8 cellular contexts compared by ENCODE assay signal in genomic region chr12:106113042-106113441, GRCh38. TPM values are rescaled to one million over a fixed set of nuclear protein-coding genes. Genes with fewer than 3 reads are reported as not detected.
DNase-seq lines count a peak whose midpoint lies in the region; ATAC-seq and TF ChIP-seq lines count a peak whose summit lies in the region.

No MANE protein-coding gene starts in this region.

- no peak for TF ChIP-seq CTCF in foreskin keratinocyte (conservative IDR thresholded peaks at IDR 0.05)

- ATAC-seq in foreskin keratinocyte: peak; percentile 3
- ATAC-seq in HG03521 (IDR thresholded peaks at IDR 0.05; ENCODE audit: unreplicated experiment): no peak
- no peak for ATAC-seq in HG03025 (IDR thresholded peaks at IDR 0.05; ENCODE audit: low FRiP score, unreplicated experiment)

- peak overlapping the region; percentile 68 for H3K27ac ChIP-seq in SJSA1
- H3K27ac ChIP-seq in foreskin keratinocyte: peak overlapping the region; percentile 65

- H3K4me1 Mint-ChIP-seq in stimulated activated naive CD8-positive, alpha-beta T cell treated with anti-CD3 and anti-CD28 coated beads, Interleukin-15, Interleukin-2, amounts not matched to agents 100 ng/mL and 50 ng/mL, for 24 hours (ENCODE audit: low read depth): peaks cover 9% of the 10 kb centered on the region

- peaks cover 10% of the 10 kb centered on the region for H3K27me3 Mint-ChIP-seq in stimulated activated naive CD8-positive, alpha-beta T cell treated with anti-CD3 and anti-CD28 coated beads, Interleukin-15, Interleukin-2, amounts not matched to agents 100 ng/mL and 50 ng/mL, for 24 hours

- DNase-seq in SKM-1 treated with dmso at 0.1 percent for 144 hours (lab: John Stamatoyannopoulos, UW; ENCODE audit: unreplicated experiment) (peak; percentile 39), SKM-1 (lab: John Stamatoyannopoulos, UW; ENCODE audit: unreplicated experiment) (no peak), SJSA1 (ENCODE audit: low read depth in 1 of 2, low spot score in 2 of 2) (peak; percentile 75 to 76), foreskin keratinocyte (peak in 1 of 2 donors; percentile 47), NCI-H510A treated with DMSO at 0.1 percent for 48 hours (lab: John Stamatoyannopoulos, UW) (no peak)

- H3K9me3 ChIP-seq in SJSA1 (replicated peaks): no peaks in the 10 kb centered on the region

- H3K27ac Mint-ChIP-seq in stimulated activated naive CD8-positive, alpha-beta T cell treated with anti-CD3 and anti-CD28 coated beads, Interleukin-15, Interleukin-2, amounts not matched to agents 100 ng/mL and 50 ng/mL, for 24 hours: peak overlapping the region; percentile 24

- H3K27me3 ChIP-seq in SJSA1 (replicated peaks) (no peaks in the 10 kb centered on the region), foreskin keratinocyte (no peaks in the 10 kb centered on the region)

- no peak overlapping the region for H3K4me3 ChIP-seq in SJSA1

- peaks cover 46% of the 10 kb centered on the region for H3K4me1 ChIP-seq in SJSA1 (replicated peaks)
- H3K4me1 ChIP-seq in foreskin keratinocyte: peaks cover 57% of the 10 kb centered on the region

- H3K9me3 Mint-ChIP-seq in stimulated activated naive CD8-positive, alpha-beta T cell treated with anti-CD3 and anti-CD28 coated beads, Interleukin-15, Interleukin-2, amounts not matched to agents 100 ng/mL and 50 ng/mL, for 24 hours: no peaks in the 10 kb centered on the region

- H3K36me3 ChIP-seq in SJSA1: 0 out of 2 replicates have a peak, but pooled peaks cover 3% of the 10 kb centered on the region

- no peak overlapping the region for H3K4me3 Mint-ChIP-seq in stimulated activated naive CD8-positive, alpha-beta T cell treated with anti-CD3 and anti-CD28 coated beads, Interleukin-15, Interleukin-2, amounts not matched to agents 100 ng/mL and 50 ng/mL, for 24 hours

- H3K36me3 Mint-ChIP-seq in stimulated activated naive CD8-positive, alpha-beta T cell treated with anti-CD3 and anti-CD28 coated beads, Interleukin-15, Interleukin-2, amounts not matched to agents 100 ng/mL and 50 ng/mL, for 24 hours (ENCODE audit: low read depth): no peaks in the 10 kb centered on the region

RNA-seq across cellular contexts. Expression of gene NUAK1, which starts 25.7 kb away (rescaled TPM):
- total RNA-seq in SJSA1 (2014; rRNA removed; shearing (Covaris generic)): 48.9 and 60.6 TPM in 2 replicates
- total RNA-seq in foreskin keratinocyte: 21.6 and 55.4 TPM in 2 replicates
- polyA plus RNA-seq in foreskin keratinocyte: 6.3 and 13.7 TPM in 2 replicates

Comparison
In these comparisons a context has a peak if more than half of its experiments do, and no peak if none do; other contexts are left out.
1. DNase-seq: peak in SKM-1 treated with dmso at 0.1 percent for 144 hours (single experiment) and SJSA1 (2 of 2); none in SKM-1 (single experiment) and NCI-H510A treated with DMSO at 0.1 percent for 48 hours (single experiment).